18 cellular contexts compared by ENCODE assay signal in the genomic region with DNA sequence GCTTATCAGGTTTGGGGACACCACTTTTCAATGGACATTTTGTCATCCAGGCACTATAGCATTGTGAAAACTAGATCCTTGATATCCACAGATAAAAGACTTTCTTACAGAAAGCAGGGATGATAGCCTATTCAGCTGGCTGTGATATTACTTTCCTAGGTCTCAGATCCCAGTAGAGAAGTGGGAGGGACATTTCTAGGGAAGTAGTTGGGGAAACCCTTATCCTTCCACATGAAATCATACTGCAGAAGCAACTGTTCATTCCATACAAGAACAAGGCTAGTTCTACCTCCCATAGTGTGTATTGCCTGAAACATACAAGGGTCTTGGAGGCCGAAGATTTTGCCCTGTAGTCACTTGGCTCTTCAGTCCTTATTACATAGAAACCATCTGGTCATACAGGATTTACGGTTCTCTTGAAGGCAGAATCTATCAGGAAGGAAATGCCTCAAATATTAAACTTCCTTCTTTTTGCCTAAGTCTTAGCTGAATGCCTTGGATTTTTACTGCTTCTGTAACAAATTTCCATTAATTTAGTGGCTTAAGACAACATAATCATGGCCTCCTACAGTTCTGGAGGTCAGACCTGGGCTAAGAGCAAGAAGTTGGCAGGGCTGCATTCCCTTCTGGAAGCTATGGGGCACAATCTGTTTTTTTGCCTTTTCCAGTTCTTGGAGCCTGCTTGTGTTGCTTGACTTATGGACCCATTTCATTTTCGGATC.
DNase-seq lines count a peak whose midpoint lies in the region; TF ChIP-seq lines count a peak whose summit lies in the region.
"Had no signal": no experiment of that assay in that cellular context is flagged by ENCODE, and none has a peak within 500 bp of the region (broad histone marks: within the 10 kb centered on the region; RNA-seq: fewer than 3 reads in every experiment).

No MANE protein-coding gene starts in this region.

- no CpG with 5 or more reads among the region's 3 CpGs for WGBS in mesendoderm (ENCODE audit: extremely low coverage, insufficient coverage, low lambda C conversion rate)

- H3K56ac ChIP-seq in mesendoderm (ENCODE audit: low read length), result no peak overlapping the region

- no peak for TF ChIP-seq EP300 in Ishikawa (IDR thresholded peaks at IDR 0.05; ENCODE audit: borderline replicate concordance)

- no peak overlapping the region for H3K4me3 ChIP-seq in mesendoderm (ENCODE audit: low read length)
- H3K4me3 ChIP-seq: GM12878, SJSA1 had no signal

- no peaks in the 10 kb centered on the region for H3K36me3 ChIP-seq in mesendoderm (ENCODE audit: control insufficient read depth, insufficient read depth, low read length)
- H3K36me3 ChIP-seq: SJSA1 had no signal

- no peaks in the 10 kb centered on the region for H3K79me2 ChIP-seq in mesendoderm (ENCODE audit: control insufficient read depth, insufficient read depth, low read length)

- no peak overlapping the region for H3K4ac ChIP-seq in mesendoderm (ENCODE audit: low read depth, low read length)

- no peak overlapping the region for H3K4me2 ChIP-seq in mesendoderm (ENCODE audit: low read length)

- H4K5ac ChIP-seq in mesendoderm (ENCODE audit: low read length), result no peak overlapping the region

- H2BK15ac ChIP-seq in mesendoderm (replicated peaks; ENCODE audit: low read depth), result no peak overlapping the region

- H3K23ac ChIP-seq in mesendoderm (ENCODE audit: low read length), result no peak overlapping the region

- H3K27me3 ChIP-seq in mesendoderm (ENCODE audit: insufficient read depth, low read length, poor library complexity), result no peaks in the 10 kb centered on the region
- H3K27me3 ChIP-seq: SJSA1 had no signal

- H3K79me1 ChIP-seq in mesendoderm (ENCODE audit: low read length), result no peaks in the 10 kb centered on the region

- H2BK5ac ChIP-seq in mesendoderm (ENCODE audit: low read length), result no peak overlapping the region

- TF ChIP-seq CTCF in VCaP (conservative IDR thresholded peaks at IDR 0.05), result no peak

- no peak overlapping the region for H2AK5ac ChIP-seq in mesendoderm (ENCODE audit: low read length)

- no peak for TF ChIP-seq RAD21 in Ishikawa (IDR thresholded peaks at IDR 0.05; ENCODE audit: low read depth)

- H3K4me1 ChIP-seq in mesendoderm (ENCODE audit: control insufficient read depth, low read depth, low read length), result no peaks in the 10 kb centered on the region
- H3K4me1 ChIP-seq: SJSA1 had no signal

- no peak overlapping the region for H3K18ac ChIP-seq in mesendoderm (ENCODE audit: low read length)

- peak overlapping the region; percentile 38 for H3K27ac ChIP-seq in VCaP
- no peak overlapping the region for H3K27ac ChIP-seq in mesendoderm (ENCODE audit: low read depth, low read length)
- H3K27ac ChIP-seq: 22Rv1, RWPE1, SJSA1 had no signal

- peak; percentile 24 for DNase-seq in DMS 273 (lab: John Stamatoyannopoulos, UW; ENCODE audit: unreplicated experiment)
- DNase-seq in DMS 273 treated with DMSO at 0.1 percent for 48 hours (lab: John Stamatoyannopoulos, UW), result no peak
- DNase-seq in mesendoderm, result peak; percentile 11
- no peak for DNase-seq in NCI-H1048 (lab: John Stamatoyannopoulos, UW)
- DNase-seq in activated naive CD4-positive, alpha-beta T cell treated with anti-CD3 and anti-CD28 coated beads, Interleukin-2, amount 50 U/mL, for 16 hours, result no peak
- no peak for DNase-seq in head of caudate nucleus
- DNase-seq: C1 segment of cervical spinal cord; GDM1; GOT3; KG1; NCI-H526 treated with DMSO at 0.1 percent for 48 hours; NK-92 treated with Interleukin-12 subunit alpha and Interleukin-12 subunit beta, amount 100 ng/mL, for 24 hours had no signal

- H4K8ac ChIP-seq in mesendoderm (ENCODE audit: low read depth, low read length), result no peak overlapping the region

- no peak overlapping the region for H2BK120ac ChIP-seq in mesendoderm (ENCODE audit: low read depth, low read length)

- intact Hi-C loops in head of caudate nucleus (cut with DNase I), result no loop called here

- no peak overlapping the region for H3K9ac ChIP-seq in mesendoderm (ENCODE audit: low read length)

TF ChIP-seq in Ishikawa, 13 proteins besides CTCF, POLR2A, EP300 and RAD21:
- TF ChIP-seq TCF12 (IDR thresholded peaks at IDR 0.05; ENCODE audit: low read depth), result 0 out of 2 replicates have a peak, but pooled peaks have one; percentile 49
- TF ChIP-seq MAX (IDR thresholded peaks at IDR 0.05), result no peak
- TF ChIP-seq TAF1 (IDR thresholded peaks at IDR 0.05; ENCODE audit: low read depth), result no peak
- no peak for TF ChIP-seq FOXM1 (IDR thresholded peaks at IDR 0.05; ENCODE audit: borderline replicate concordance, low read depth)
- TF ChIP-seq, protein P1, sequence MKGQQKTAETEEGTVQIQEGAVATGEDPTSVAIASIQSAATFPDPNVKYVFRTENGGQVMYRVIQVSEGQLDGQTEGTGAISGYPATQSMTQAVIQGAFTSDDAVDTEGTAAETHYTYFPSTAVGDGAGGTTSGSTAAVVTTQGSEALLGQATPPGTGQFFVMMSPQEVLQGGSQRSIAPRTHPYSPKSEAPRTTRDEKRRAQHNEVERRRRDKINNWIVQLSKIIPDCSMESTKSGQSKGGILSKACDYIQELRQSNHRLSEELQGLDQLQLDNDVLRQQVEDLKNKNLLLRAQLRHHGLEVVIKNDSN (IDR thresholded peaks at IDR 0.05), result no peak
- TF ChIP-seq TEAD4 (IDR thresholded peaks at IDR 0.05), result no peak
- no peak for TF ChIP-seq ZBTB7A (IDR thresholded peaks at IDR 0.05; ENCODE audit: low read depth)
- TF ChIP-seq YY1 (IDR thresholded peaks at IDR 0.05; ENCODE audit: low read depth), result no peak

Comparison
In these comparisons a context has a peak if more than half of its experiments do, and no peak if none do; other contexts are left out.
1. DNase-seq: peak in DMS 273 (single experiment) and mesendoderm (single experiment); none in DMS 273 treated with DMSO at 0.1 percent for 48 hours (single experiment), NCI-H1048 (single experiment), activated naive CD4-positive, alpha-beta T cell treated with anti-CD3 and anti-CD28 coated beads, Interleukin-2, amount 50 U/mL, for 16 hours (single experiment) and head of caudate nucleus (0 of 42).